In genomic region chr15:60480149-60480548, GRCh38 we compare ENCODE assay signal across 13 cellular contexts. TPM values are rescaled to one million over a fixed set of nuclear protein-coding genes. Genes with fewer than 3 reads are reported as not detected.
DNase-seq lines count a peak whose midpoint lies in the region; ATAC-seq, FAIRE-seq and TF ChIP-seq lines count a peak whose summit lies in the region.
"Had no signal": no experiment of that assay in that cellular context is flagged by ENCODE, and none has a peak within 500 bp of the region (broad histone marks: within the 10 kb centered on the region; RNA-seq: fewer than 3 reads in every experiment).

No MANE protein-coding gene starts in this region.

- TF ChIP-seq CTCF in VCaP (conservative IDR thresholded peaks at IDR 0.05), result no peak
- no peak for TF ChIP-seq CTCF in HepG2 (CRISPR knock-in tag; IDR thresholded peaks at IDR 0.05)

- WGBS in HepG2 (ENCODE audit: low lambda C conversion rate), result 100% methylated on average over 1 of the region's 1 CpG

- peak overlapping the region; percentile 98 for H3K4me3 Mint-ChIP-seq in stimulated activated naive CD8-positive, alpha-beta T cell treated with anti-CD3 and anti-CD28 coated beads, Interleukin-15, Interleukin-2, amounts not matched to agents 100 ng/mL and 50 ng/mL, for 24 hours

- no peaks in the 10 kb centered on the region for H4K20me1 ChIP-seq in HepG2 (ENCODE audit: insufficient read depth, low read length)

- H2AFZ ChIP-seq in HepG2 (ENCODE audit: low read length), result no peak overlapping the region

- POLR2A ChIA-PET in HepG2 (lab: Yijun Ruan, JAX), result interaction anchor here (1.9 kb wide), 1 partner anchor 106 kb away, joined by 4 read pairs; no protein-coding TSS in a partner anchor

- no peak for TF ChIP-seq RAD21 in HepG2 (CRISPR knock-in tag; IDR thresholded peaks at IDR 0.05)

- BruUV-seq in HepG2 (replicated peaks; lab: Mats Ljungman, UMichigan), result no TSS peak

- H3K27me3 ChIP-seq in HepG2 (ENCODE audit: control insufficient read depth in 1 of 2, insufficient read depth in 2 of 2, low read length in 2 of 2), result no peaks in the 10 kb centered on the region; a peak in 1 of 5 replicates
- H3K27me3 ChIP-seq: MG63, neutrophil, vagina had no signal

- H3K79me2 ChIP-seq in HepG2 (ENCODE audit: insufficient read depth, low read length), result peaks cover 29% of the 10 kb centered on the region

- TF ChIP-seq POLR2A in HepG2 (IDR thresholded peaks at IDR 0.05; ENCODE audit: insufficient read depth in 1 of 2, low read depth in 2 of 2, low read length in 2 of 2), result no peak

- peak overlapping the region; percentile 93 for H3K27ac ChIP-seq in VCaP
- no peak overlapping the region for H3K27ac ChIP-seq in HepG2 (ENCODE audit: extremely low read length, insufficient read depth, low read length)

- ATAC-seq in stimulated activated naive CD8-positive, alpha-beta T cell treated with anti-CD3 and anti-CD28 coated beads, Interleukin-15, Interleukin-2, amounts not matched to agents 100 U/mL and 50 U/mL, for 24 hours, result no peak
- no peak for ATAC-seq in HepG2
- ATAC-seq in GM18498 (IDR thresholded peaks at IDR 0.05; ENCODE audit: unreplicated experiment), result no peak
- ATAC-seq in HG02623 (IDR thresholded peaks at IDR 0.05; ENCODE audit: unreplicated experiment), result no peak
- ATAC-seq in HG03354 (IDR thresholded peaks at IDR 0.05; ENCODE audit: poor library complexity, severe bottlenecking, unreplicated experiment), result no peak

- H3K9ac ChIP-seq in HepG2 (ENCODE audit: insufficient read depth, low read depth, low read length), result no peak overlapping the region

- no peaks in the 10 kb centered on the region for H3K9me3 Mint-ChIP-seq in stimulated activated naive CD8-positive, alpha-beta T cell treated with anti-CD3 and anti-CD28 coated beads, Interleukin-15, Interleukin-2, amounts not matched to agents 100 ng/mL and 50 ng/mL, for 24 hours

- no peak for DNase-seq in stimulated activated naive CD8-positive, alpha-beta T cell treated with anti-CD3 and anti-CD28 coated beads, Interleukin-15, Interleukin-2, amounts not matched to agents 100 U/mL and 50 U/mL, for 24 hours
- DNase-seq in HepG2 (ENCODE audit: low spot score) (no peak), MV-4-11 (lab: John Stamatoyannopoulos, UW) (no peak)
- DNase-seq: AML-193, MG63 had no signal

- no peaks in the 10 kb centered on the region for H3K36me3 ChIP-seq in HepG2 (replicated peaks in 1 of 2; ENCODE audit: control insufficient read depth in 1 of 2, insufficient read depth in 2 of 2, low read length in 2 of 2)
- H3K36me3 ChIP-seq: neutrophil, vagina had no signal

- H3K4me3 ChIP-seq in HepG2 (replicated peaks in 1 of 3; ENCODE audit: insufficient read depth in 1 of 3, low read depth in 2 of 3, low read length in 3 of 3), result no peak overlapping the region

- CTCF ChIA-PET in HepG2 (lab: Yijun Ruan, JAX; ENCODE audit: low intra/inter-chr PET ratio, low total read pairs), result no interaction called here

- peaks cover 15% of the 10 kb centered on the region for H3K36me3 Mint-ChIP-seq in stimulated activated naive CD8-positive, alpha-beta T cell treated with anti-CD3 and anti-CD28 coated beads, Interleukin-15, Interleukin-2, amounts not matched to agents 100 ng/mL and 50 ng/mL, for 24 hours (ENCODE audit: low read depth)

- H3K9me3 ChIP-seq in HepG2 (ENCODE audit: low read length), result no peaks in the 10 kb centered on the region
- H3K9me3 ChIP-seq: MG63, neutrophil, vagina had no signal

- in situ Hi-C loops in HepG2 (cut with HindIII; ENCODE audit: extremely low pct_ligation_motif_present, low pct_unique_long_range_greater_than_20kb), result no loop called here

- H3K4me2 ChIP-seq in HepG2 (ENCODE audit: low read depth, low read length), result peak overlapping the region; percentile 99

- TF ChIP-seq EP300 in HepG2 (IDR thresholded peaks at IDR 0.05; ENCODE audit: low read depth in 2 of 2, low read length in 2 of 2) (no peak), HepG2 (CRISPR knock-in tag; IDR thresholded peaks at IDR 0.05; ENCODE audit: borderline replicate concordance) (no peak)

- H3K27me3 Mint-ChIP-seq in stimulated activated naive CD8-positive, alpha-beta T cell treated with anti-CD3 and anti-CD28 coated beads, Interleukin-15, Interleukin-2, amounts not matched to agents 100 ng/mL and 50 ng/mL, for 24 hours, result no peaks in the 10 kb centered on the region

- H3K4me1 ChIP-seq in HepG2 (ENCODE audit: insufficient read depth, low read length), result peaks cover 38% of the 10 kb centered on the region

- FAIRE-seq in HepG2 (lab: Jason Lieb, UNC), result no peak
- FAIRE-seq: GM12892 had no signal

- H3K27ac Mint-ChIP-seq in stimulated activated naive CD8-positive, alpha-beta T cell treated with anti-CD3 and anti-CD28 coated beads, Interleukin-15, Interleukin-2, amounts not matched to agents 100 ng/mL and 50 ng/mL, for 24 hours, result peak overlapping the region; percentile 99

- peaks cover 66% of the 10 kb centered on the region for H3K4me1 Mint-ChIP-seq in stimulated activated naive CD8-positive, alpha-beta T cell treated with anti-CD3 and anti-CD28 coated beads, Interleukin-15, Interleukin-2, amounts not matched to agents 100 ng/mL and 50 ng/mL, for 24 hours (ENCODE audit: low read depth)

- intact Hi-C loops in HepG2 (cut with micrococcal nuclease; ENCODE audit: unreplicated experiment), result no loop called here

TF ChIP-seq in HepG2, 621 proteins besides CTCF, POLR2A, EP300 and RAD21 (continues in another document):
- no peak for TF ChIP-seq SRY (CRISPR knock-in tag; IDR thresholded peaks at IDR 0.05)

RNA-seq across cellular contexts. Expression of gene ICE2, which starts 1.2 kb away (rescaled TPM):
- total RNA-seq in HepG2 (2016; rRNA removed; fragmentation: Illumina TruSeq; extraction: Trizol), result 26.4 and 40.9 TPM in 2 replicates
- total RNA-seq in HepG2 (2016; cell fraction: cytosol; rRNA removed; fragmentation: Illumina TruSeq; extraction: Trizol; ENCODE audit: low read depth), result 6.4 and 8.6 TPM in 2 replicates
- total RNA-seq in HepG2 (2016; cell fraction: insoluble cytoplasmic fraction; rRNA removed; fragmentation: Illumina TruSeq; extraction: Trizol), result 23.8 and 38.6 TPM in 2 replicates
- total RNA-seq in HepG2 (2016; cell fraction: membrane; rRNA removed; fragmentation: Illumina TruSeq; extraction: Trizol), result 19.6 and 21.3 TPM in 2 replicates
- total RNA-seq in HepG2 (2016; cell fraction: nucleus; rRNA removed; fragmentation: Illumina TruSeq; extraction: Trizol), result 41.9 and 47.8 TPM in 2 replicates
- polyA plus RNA-seq in HepG2 (2011; rRNA removed), result 20.5 and 24.8 TPM in 2 replicates
- polyA plus RNA-seq in HepG2 (2011; cell fraction: cytosol; rRNA removed), result 11.0 and 15.0 TPM in 2 replicates
- 20.0 and 21.2 TPM in 2 replicates for polyA plus RNA-seq in HepG2 (2011; cell fraction: nucleus; rRNA removed)
- polyA plus RNA-seq in HepG2 (2012), result 20.7 and 23.9 TPM in 2 replicates
- 9.1 and 9.3 TPM in 2 replicates for polyA plus RNA-seq in HepG2 (2016; cell fraction: cytosol; fragmentation: Illumina TruSeq; extraction: Trizol; ENCODE audit: low read depth)
- polyA plus RNA-seq in HepG2 (2016; cell fraction: insoluble cytoplasmic fraction; fragmentation: Illumina TruSeq; extraction: Trizol; ENCODE audit: low read depth), result 35.5 and 42.1 TPM in 2 replicates
- 13.2 and 14.7 TPM in 2 replicates for polyA plus RNA-seq in HepG2 (2016; cell fraction: membrane; fragmentation: Illumina TruSeq; extraction: Trizol; ENCODE audit: low read depth)
- 34.0 and 49.3 TPM in 2 replicates for polyA plus RNA-seq in HepG2 (2016; cell fraction: nucleus; fragmentation: Illumina TruSeq; extraction: Trizol; ENCODE audit: insufficient read depth, low read depth)
- polyA minus RNA-seq in HepG2 (2011; rRNA and poly(A)+ RNA removed; ENCODE audit: low replicate concordance), result 28.7 and 67.9 TPM in 2 replicates
- polyA minus RNA-seq in HepG2 (2011; cell fraction: cytosol; rRNA and poly(A)+ RNA removed), result 12.0 and 16.0 TPM in 2 replicates
- 113 and 126 TPM in 2 replicates for polyA minus RNA-seq in HepG2 (2011; cell fraction: nucleus; rRNA and poly(A)+ RNA removed)
